ENCODE assay signal across 22 cellular contexts in the genomic region with DNA sequence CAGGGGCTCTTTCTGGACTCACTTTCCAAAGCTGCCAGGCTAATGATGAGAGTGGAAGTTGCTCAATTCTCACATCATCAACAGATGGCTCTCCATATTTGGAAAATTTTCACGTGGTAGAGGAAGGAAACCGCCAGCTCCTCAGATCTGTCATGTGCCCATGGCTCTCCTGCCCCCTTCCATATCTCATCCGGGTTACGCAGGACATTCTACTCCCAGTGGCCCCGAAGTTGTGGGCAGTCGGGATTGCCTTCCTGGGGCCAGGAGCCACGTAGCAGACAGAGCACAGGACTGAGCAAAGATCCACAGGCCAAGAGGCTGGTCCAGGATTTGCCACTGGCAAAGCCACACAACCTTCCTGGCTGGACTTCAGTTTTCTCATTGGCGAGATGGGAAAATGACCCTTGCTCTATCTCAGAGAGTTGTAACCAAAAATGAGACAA. TPM values are rescaled to one million over a fixed set of nuclear protein-coding genes. Genes with fewer than 3 reads are reported as not detected.
DNase-seq lines count a peak whose midpoint lies in the region; ATAC-seq, FAIRE-seq and TF ChIP-seq lines count a peak whose summit lies in the region.
"Had no signal": no experiment of that assay in that cellular context is flagged by ENCODE, and none has a peak within 500 bp of the region (broad histone marks: within the 10 kb centered on the region; RNA-seq: fewer than 3 reads in every experiment).

No MANE protein-coding gene starts in this region.

- H2AFZ ChIP-seq in MM.1S (ENCODE audit: low read length), result no peak overlapping the region
- H2AFZ ChIP-seq: GM23338 had no signal

- no peak for TF ChIP-seq CTCF in MM.1S (IDR thresholded peaks at IDR 0.05; ENCODE audit: low read length)
- no peak for TF ChIP-seq CTCF in cardiac fibroblast (IDR thresholded peaks at IDR 0.05; ENCODE audit: low read depth, low read length)
- TF ChIP-seq CTCF in D721Med (IDR thresholded peaks at IDR 0.05; ENCODE audit: insufficient read depth, missing control alignments), result no peak
- no peak for TF ChIP-seq CTCF in foreskin keratinocyte (conservative IDR thresholded peaks at IDR 0.05)

- H3K36me3 ChIP-seq in BLaER1 (no peaks in the 10 kb centered on the region), MM.1S (replicated peaks; ENCODE audit: insufficient read depth, low read length) (no peaks in the 10 kb centered on the region)
- H3K36me3 ChIP-seq: SJSA1 had no signal

- H3K9ac ChIP-seq in BLaER1, result no peak overlapping the region
- no peak overlapping the region for H3K9ac ChIP-seq in MM.1S (ENCODE audit: low read length)

- H3K4me1 ChIP-seq in BLaER1, result peaks cover 50% of the 10 kb centered on the region
- peaks cover 12% of the 10 kb centered on the region for H3K4me1 ChIP-seq in MM.1S (ENCODE audit: low read length)
- H3K4me1 ChIP-seq in foreskin keratinocyte, result no peaks in the 10 kb centered on the region
- H3K4me1 ChIP-seq: SJSA1 had no signal

- H3K4me2 ChIP-seq in BLaER1, result peak overlapping the region; percentile 60
- H3K4me2 ChIP-seq in MM.1S (ENCODE audit: low read depth, low read length), result no peak overlapping the region
- H3K4me2 ChIP-seq: GM23338 had no signal

- no peaks in the 10 kb centered on the region for H3F3A ChIP-seq in MM.1S (ENCODE audit: insufficient read depth, low read length)

- H4K20me1 ChIP-seq in BLaER1, result no peaks in the 10 kb centered on the region
- no peaks in the 10 kb centered on the region for H4K20me1 ChIP-seq in MM.1S (ENCODE audit: insufficient read depth, low read length)

- no peaks in the 10 kb centered on the region for H3K79me2 ChIP-seq in MM.1S (ENCODE audit: low read length)

- H3K27ac ChIP-seq in BLaER1 (peak overlapping the region; percentile 48; the same call in 1 of the 2 replicates), MM.1S (ENCODE audit: low read length) (peak overlapping the region; percentile 33; the same call in 1 of the 2 replicates), foreskin keratinocyte (no peak overlapping the region)
- H3K27ac ChIP-seq: SJSA1 had no signal

- no peaks in the 10 kb centered on the region for H3K9me2 ChIP-seq in MM.1S (replicated peaks; ENCODE audit: insufficient read depth, low read length)

- no peak for ATAC-seq in HG03342 (IDR thresholded peaks at IDR 0.05; ENCODE audit: unreplicated experiment)
- no peak for ATAC-seq in foreskin keratinocyte
- ATAC-seq: natural killer cell treated with Interleukin-12 subunit alpha and Interleukin-12 subunit beta and Interleukin-15 and Interleukin-18, amount 100 ng/mL, for 72 hours; stimulated activated memory B cell treated with anti-CD40 and anti-IgM and Interleukin-4, amounts not matched to agents 10 μg/mL and 1 μg/mL and 100 μg/mL, for 72 hours had no signal

- FAIRE-seq in D721Med (lab: Jason Lieb, UNC), result no peak
- FAIRE-seq: endometrium, urothelium cell line had no signal

- H3K27me3 ChIP-seq in BLaER1 (no peaks in the 10 kb centered on the region), MM.1S (replicated peaks; ENCODE audit: insufficient read depth, low read length) (no peaks in the 10 kb centered on the region), foreskin keratinocyte (peaks cover 7% of the 10 kb centered on the region)
- H3K27me3 ChIP-seq: SJSA1 had no signal

- DNase-seq in MM.1S, result no peak
- DNase-seq in cardiac fibroblast (ENCODE audit: low read depth in 2 of 2), result peak; percentile 1 to 71
- peak; percentile 90 for DNase-seq in myocyte (ENCODE audit: low read depth)
- DNase-seq in COLO829 (ENCODE audit: low spot score), result no peak
- DNase-seq in D721Med (ENCODE audit: insufficient read length, low spot score), result no peak
- no peak for DNase-seq in foreskin keratinocyte
- DNase-seq: activated naive CD4-positive, alpha-beta T cell treated with anti-CD3 and anti-CD28 coated beads for 36 hours; CD8-positive, alpha-beta memory T cell; hypothalamus; KG1; left cardiac atrium; NCI-H187; NCI-H774; stimulated activated CD4-positive, alpha-beta T cell treated with anti-CD3 and anti-CD28 coated beads, Interleukin-4, amount 100 ng/mL, for 24 hours had no signal

- H3K9me3 ChIP-seq in BLaER1, result no peaks in the 10 kb centered on the region
- no peaks in the 10 kb centered on the region for H3K9me3 ChIP-seq in MM.1S (replicated peaks; ENCODE audit: insufficient read depth, low read length)
- H3K9me3 ChIP-seq: SJSA1 had no signal

- H3K4me3 ChIP-seq in BLaER1 (no peak overlapping the region), MM.1S (ENCODE audit: low read length) (no peak overlapping the region), cardiac fibroblast (replicated peaks in 1 of 2; ENCODE audit: low read depth in 2 of 2, low read length in 2 of 2) (no peak overlapping the region)
- H3K4me3 ChIP-seq: GM23338, SJSA1 had no signal

RNA-seq across cellular contexts. Expression of gene RPUSD4, which starts 38.8 kb away (rescaled TPM):
- total RNA-seq in myocyte, result 37.6 and 47.0 TPM in 2 replicates
- polyA plus RNA-seq in myocyte (2012), result 24.8 TPM
- total RNA-seq in foreskin keratinocyte, result 24.1 and 24.5 TPM in 2 replicates
- polyA plus RNA-seq in foreskin keratinocyte, result 17.4 and 18.1 TPM in 2 replicates

RNA-seq across cellular contexts. Expression of gene FAM118B, which starts 39.0 kb away (rescaled TPM):
- total RNA-seq in myocyte (33.8 and 34.2 TPM in 2 replicates), foreskin keratinocyte (20.9 and 21.6 TPM in 2 replicates)
- polyA plus RNA-seq in myocyte (2012), result 27.1 TPM
- 15.6 and 16.5 TPM in 2 replicates for polyA plus RNA-seq in foreskin keratinocyte

Comparison
In these comparisons a context has a peak if more than half of its experiments do, and no peak if none do; other contexts are left out.
1. DNase-seq: peak in cardiac fibroblast (2 of 2) and myocyte (single experiment); none in MM.1S (single experiment), COLO829 (single experiment), D721Med (single experiment) and foreskin keratinocyte (0 of 2).